8 cellular contexts compared by ENCODE assay signal in genomic region chr19:53394974-53395839, GRCh38. TPM values are rescaled to one million over a fixed set of nuclear protein-coding genes. Genes with fewer than 3 reads are reported as not detected.
DNase-seq lines count a peak whose midpoint lies in the region; ATAC-seq, FAIRE-seq and TF ChIP-seq lines count a peak whose summit lies in the region.

Gene ZNF765, plus strand, starts transcription at chr19:53395149. Its CDS starts 2,867 bp downstream, at chr19:53398016.

- H3K4me1 ChIP-seq in DND-41 (ENCODE audit: insufficient read depth, low read length), result peaks cover 26% of the 10 kb centered on the region

- H3K36me3 Mint-ChIP-seq in natural killer cell, result peaks cover 4% of the 10 kb centered on the region

- TF ChIP-seq CTCF in DND-41 (IDR thresholded peaks at IDR 0.05; ENCODE audit: borderline replicate concordance, extremely low read depth, low read length, poor library complexity, severe bottlenecking), result peak; percentile 54
- peak; percentile 57 for TF ChIP-seq CTCF in natural killer cell (IDR thresholded peaks at IDR 0.05)

- peak within 1 kb of the TSS; percentile 98 for H3K4me2 ChIP-seq in DND-41 (ENCODE audit: insufficient read depth, low read length)

- no peaks in the 10 kb centered on the region for H3K9me3 Mint-ChIP-seq in natural killer cell

- no peak for FAIRE-seq in RCC 7860 (lab: Jason Lieb, UNC)

- peak; percentile 90 for ATAC-seq in DND-41 (ENCODE audit: insufficient read depth, low read depth)
- ATAC-seq in GM21737 (IDR thresholded peaks at IDR 0.05; ENCODE audit: unreplicated experiment), result peak; percentile 96
- ATAC-seq in natural killer cell, result peak; percentile 97 to 99 (median 98)

- peak within 1 kb of the TSS; percentile 91 for H2AFZ ChIP-seq in DND-41 (ENCODE audit: low read depth, low read length)

- intact Hi-C loops in natural killer cell (cut with micrococcal nuclease), result loop anchor here (1.0 to 10.0 kb wide), 3 partner anchors 30 to 200 kb away; partner anchors contain the start of genes ZNF525 and ZNF665

- DNase-seq in DND-41 (peak; percentile 93), Kasumi-1 (lab: John Stamatoyannopoulos, UW) (peak; percentile 30 to 35), RCC 7860 (ENCODE audit: low spot score) (peak; percentile 72), fibroblast of peridontal ligament (ENCODE audit: extremely low read depth) (peak; percentile 90), natural killer cell (peak; percentile 99)
- peak; percentile 96 for DNase-seq in activated T-helper 1 cell treated with anti-CD3 and anti-CD28 coated beads, Interleukin-2, amount 50 U/mL, for 16 hours (ENCODE audit: low read depth in 1 of 2, low spot score in 1 of 2)
- peak; percentile 90 to 98 (median 94) for DNase-seq in stimulated activated naive CD4-positive, alpha-beta T cell (lab: John Stamatoyannopoulos, UW)

- H3K79me2 ChIP-seq in DND-41 (ENCODE audit: insufficient read depth, low read length), result peaks cover 25% of the 10 kb centered on the region

- H3K27ac Mint-ChIP-seq in natural killer cell, result peak within 1 kb of the TSS; percentile 90 to 93

- peaks cover 19% of the 10 kb centered on the region in 2 donors for H3K4me1 Mint-ChIP-seq in natural killer cell

- no peaks in the 10 kb centered on the region; the same call in 1 of the 2 replicates for H4K20me1 ChIP-seq in DND-41 (ENCODE audit: insufficient read depth, low read length)

- H3K4me3 ChIP-seq in DND-41 (ENCODE audit: low read depth in 1 of 2, low read length in 2 of 2), result peak within 1 kb of the TSS; percentile 93 to 98

- peak within 1 kb of the TSS; percentile 79 for H3K27ac ChIP-seq in DND-41 (ENCODE audit: low read length)

- H3K27me3 Mint-ChIP-seq in natural killer cell (ENCODE audit: low read depth in 2 of 2), result no peaks in the 10 kb centered on the region

- H3K9ac ChIP-seq in DND-41 (ENCODE audit: low read depth, low read length), result peak within 1 kb of the TSS; percentile 81

- H3K9me3 ChIP-seq in DND-41 (ENCODE audit: insufficient read depth, low read length, severe bottlenecking), result no peaks in the 10 kb centered on the region

- peak within 1 kb of the TSS; percentile 97 for H3K4me3 Mint-ChIP-seq in natural killer cell

- H3K27me3 ChIP-seq in DND-41 (ENCODE audit: insufficient read depth, low read length, poor library complexity), result no peaks in the 10 kb centered on the region

- H3K36me3 ChIP-seq in DND-41 (ENCODE audit: insufficient read depth, low read length), result peaks cover 20% of the 10 kb centered on the region

RNA-seq across cellular contexts. Expression of gene ZNF765, which starts in this region (rescaled TPM):
- total RNA-seq in natural killer cell, result 10 to 100 TPM in 2 of 3 donors, 1 to 10 TPM in 1; 8.5 to 16.4 (median 11.8) TPM

Comparison
In these comparisons a context has a peak if more than half of its experiments do, and no peak if none do; other contexts are left out.
1. Peak in every context shown above with its lines: DNase-seq, ATAC-seq, H3K4me3 ChIP-seq and H3K27ac ChIP-seq.
2. DNase-seq: peak in every context shown above with its lines; median percentile 99 in natural killer cell; 96 in activated T-helper 1 cell treated with anti-CD3 and anti-CD28 coated beads, Interleukin-2, amount 50 U/mL, for 16 hours; 94 in stimulated activated naive CD4-positive, alpha-beta T cell; 93 in DND-41; 90 in fibroblast of peridontal ligament; 72 in RCC 7860; 32 in Kasumi-1.